1 cellular context compared by ENCODE assay signal in genomic region chr14:106308839-106309389, GRCh38.
TF ChIP-seq lines count a peak whose summit lies in the region.

No MANE protein-coding gene starts in this region.

TF ChIP-seq in WTC11, 78 proteins besides CTCF, POLR2A, EP300 and RAD21 (continued from another document):
- TF ChIP-seq ZNF263 (CRISPR knock-in tag; IDR thresholded peaks at IDR 0.05; ENCODE audit: low read depth) = no peak
